ENCODE assay signal across 29 cellular contexts in genomic region chr2:148179724-148180123, GRCh38.
"Had no signal": no experiment of that assay in that cellular context is flagged by ENCODE, and none has a peak within 500 bp of the region (broad histone marks: within the 10 kb centered on the region; RNA-seq: fewer than 3 reads in every experiment).

No MANE protein-coding gene starts in this region.

- H3K9me3 ChIP-seq: neutrophil, pancreas, psoas muscle, spleen, suprapubic skin, testis, tibial artery, transverse colon, vagina had no signal

- H3K27ac Mint-ChIP-seq: naive thymus-derived CD4-positive, alpha-beta T cell; natural killer cell; nephron; stimulated activated memory B cell treated with anti-CD40 and anti-IgM and Interleukin-4, amounts not matched to agents 10 μg/mL and 1 μg/mL and 100 μg/mL, for 72 hours; stimulated activated naive CD8-positive, alpha-beta T cell treated with anti-CD3 and anti-CD28 coated beads, Interleukin-15, amount 100 ng/mL, for 72 hours; type B pancreatic cell had no signal

- H3K9me3 Mint-ChIP-seq: naive thymus-derived CD4-positive, alpha-beta T cell; natural killer cell; nephron; stimulated activated memory B cell treated with anti-CD40 and anti-IgM and Interleukin-4, amounts not matched to agents 10 μg/mL and 1 μg/mL and 100 μg/mL, for 72 hours; stimulated activated naive CD8-positive, alpha-beta T cell treated with anti-CD3 and anti-CD28 coated beads, Interleukin-15, amount 100 ng/mL, for 72 hours; type B pancreatic cell had no signal

- H3K4me1 ChIP-seq: pancreas, psoas muscle, spleen, suprapubic skin, testis, tibial artery, transverse colon, vagina had no signal

- ATAC-seq: naive thymus-derived CD4-positive, alpha-beta T cell; natural killer cell; pancreas; psoas muscle; right cardiac atrium; sciatic nerve; stimulated activated memory B cell treated with anti-CD40 and anti-IgM and Interleukin-4, amounts not matched to agents 10 μg/mL and 1 μg/mL and 100 μg/mL, for 72 hours; stimulated activated naive CD8-positive, alpha-beta T cell treated with anti-CD3 and anti-CD28 coated beads, Interleukin-15, amount 100 ng/mL, for 72 hours; stimulated activated naive CD8-positive, alpha-beta T cell treated with anti-CD3 and anti-CD28 coated beads, Interleukin-15, Interleukin-2, amounts not matched to agents 100 U/mL and 50 U/mL, for 24 hours had no signal

- H3K4me2 ChIP-seq: smooth muscle cell had no signal

- H3K4me1 Mint-ChIP-seq: nephron; stimulated activated memory B cell treated with anti-CD40 and anti-IgM and Interleukin-4, amounts not matched to agents 10 μg/mL and 1 μg/mL and 100 μg/mL, for 72 hours; stimulated activated naive CD8-positive, alpha-beta T cell treated with anti-CD3 and anti-CD28 coated beads, Interleukin-15, amount 100 ng/mL, for 72 hours had no signal

- DNase-seq: naive thymus-derived CD4-positive, alpha-beta T cell; natural killer cell; nucleus accumbens; pancreas; psoas muscle; right cardiac atrium; spleen; stimulated activated CD4-positive, alpha-beta T cell treated with anti-CD3 and anti-CD28 coated beads, Interleukin-12 subunit alpha, Interleukin-12 subunit beta, amount 100 ng/mL, for 4 hours; stimulated activated CD4-positive, alpha-beta T cell treated with anti-CD3 and anti-CD28 coated beads, Interleukin-1b, Interleukin-23, amount 100 ng/mL, for 48 hours; stimulated activated CD4-positive, alpha-beta T cell treated with anti-CD3 and anti-CD28 coated beads, Interleukin-4, amount 100 ng/mL, for 1 hour; stimulated activated CD4-positive, alpha-beta T cell treated with anti-CD3 and anti-CD28 coated beads, Interleukin-4, amount 100 ng/mL, for 4 hours; stimulated activated CD8-positive, alpha-beta memory T cell treated with anti-CD3 and anti-CD28 coated beads, Interleukin-4, amount 100 ng/mL, for 48 hours; stimulated activated naive CD4-positive, alpha-beta T cell; stimulated activated naive CD8-positive, alpha-beta T cell treated with anti-CD3 and anti-CD28 coated beads, Interleukin-15, amount 100 ng/mL, for 72 hours; stimulated activated naive CD8-positive, alpha-beta T cell treated with anti-CD3 and anti-CD28 coated beads, Interleukin-15, Interleukin-2, amounts not matched to agents 100 U/mL and 50 U/mL, for 24 hours; substantia nigra; testis; tibial artery; transverse colon had no signal

- H3K27me3 Mint-ChIP-seq: naive thymus-derived CD4-positive, alpha-beta T cell; stimulated activated memory B cell treated with anti-CD40 and anti-IgM and Interleukin-4, amounts not matched to agents 10 μg/mL and 1 μg/mL and 100 μg/mL, for 72 hours; stimulated activated naive CD8-positive, alpha-beta T cell treated with anti-CD3 and anti-CD28 coated beads, Interleukin-15, amount 100 ng/mL, for 72 hours; type B pancreatic cell had no signal

- H3K27ac ChIP-seq: neutrophil, pancreas, psoas muscle, skin epidermis, spleen, suprapubic skin, testis, tibial artery, transverse colon, vagina had no signal

- H3K4me3 ChIP-seq: pancreas, psoas muscle, skin epidermis, smooth muscle cell, spleen, suprapubic skin, testis, tibial artery, transverse colon, vagina had no signal

- H3K4me3 Mint-ChIP-seq: naive thymus-derived CD4-positive, alpha-beta T cell; natural killer cell; nephron; stimulated activated memory B cell treated with anti-CD40 and anti-IgM and Interleukin-4, amounts not matched to agents 10 μg/mL and 1 μg/mL and 100 μg/mL, for 72 hours; stimulated activated naive CD8-positive, alpha-beta T cell treated with anti-CD3 and anti-CD28 coated beads, Interleukin-15, amount 100 ng/mL, for 72 hours; type B pancreatic cell had no signal

- H3K27me3 ChIP-seq: neutrophil, pancreas, spleen, suprapubic skin, testis, tibial artery, transverse colon, vagina had no signal

- FAIRE-seq: urothelium cell line had no signal
